24 cellular contexts compared by ENCODE assay signal in the genomic region with DNA sequence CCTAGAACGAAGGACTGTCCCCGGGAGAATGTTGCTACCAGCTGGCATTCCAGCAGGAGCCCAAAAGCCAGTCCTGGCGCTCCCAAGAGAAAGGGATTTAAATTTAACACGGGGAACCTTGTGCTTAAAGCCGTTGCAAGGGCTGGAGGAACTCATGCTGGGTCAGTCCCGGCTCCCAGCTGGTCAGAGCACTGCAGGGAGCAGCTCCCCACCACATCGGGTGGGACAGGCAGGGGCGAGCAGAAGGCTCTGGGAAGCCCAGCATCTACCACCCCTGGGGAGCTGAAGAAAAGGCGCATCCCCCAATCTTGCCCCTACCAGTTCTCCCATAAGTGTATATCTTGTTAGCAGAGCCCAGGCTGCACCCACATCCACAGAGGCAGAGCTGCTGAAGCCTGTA. TPM values are rescaled to one million over a fixed set of nuclear protein-coding genes. Genes with fewer than 3 reads are reported as not detected.
DNase-seq lines count a peak whose midpoint lies in the region; ATAC-seq, FAIRE-seq and TF ChIP-seq lines count a peak whose summit lies in the region.
"Had no signal": no experiment of that assay in that cellular context is flagged by ENCODE, and none has a peak within 500 bp of the region (broad histone marks: within the 10 kb centered on the region; RNA-seq: fewer than 3 reads in every experiment).

No MANE protein-coding gene starts in this region.

- no peak for TF ChIP-seq EP300 in K562 (IDR thresholded peaks at IDR 0.05; ENCODE audit: low read length)

- no peak for TF ChIP-seq RAD21 in K562 (CRISPR knock-in tag; conservative IDR thresholded peaks at IDR 0.05 in 1 of 2, IDR thresholded peaks at IDR 0.05 in 1 of 2)

- POLR2A ChIA-PET in K562 (lab: Yijun Ruan, JAX), result interaction anchor here (0.6 to 0.8 kb wide), 3 partner anchors 50 to 193 kb away, joined by 3 read pairs; no protein-coding TSS in a partner anchor

- 49% methylated on average over 9 of the region's 9 CpGs for WGBS in K562 (ENCODE audit: insufficient coverage, low coverage, missing lambda C conversion rate)

- H3K9me1 ChIP-seq in K562 (ENCODE audit: control insufficient read depth, insufficient read depth, low read length), result no peaks in the 10 kb centered on the region

- no peak for TF ChIP-seq POLR2A in K562 (conservative IDR thresholded peaks at IDR 0.05)

- no peaks in the 10 kb centered on the region for H3K36me3 Mint-ChIP-seq in neural progenitor cell
- H3K36me3 Mint-ChIP-seq in activated naive CD4-positive, alpha-beta T cell treated with anti-CD3 and anti-CD28 coated beads, Interleukin-2, amount 10 ng/mL, durations not matched to agents 7 days and 5 days, result no peaks in the 10 kb centered on the region
- H3K36me3 Mint-ChIP-seq: CD8-positive, alpha-beta memory T cell had no signal

- H3K27me3 ChIP-seq in K562 (ENCODE audit: control insufficient read depth in 2 of 2, insufficient read depth in 2 of 2, low read length in 2 of 2) (no peaks in the 10 kb centered on the region), neural progenitor cell (no peaks in the 10 kb centered on the region), upper lobe of right lung (no peaks in the 10 kb centered on the region)

- H3K36me3 ChIP-seq in K562 (ENCODE audit: control insufficient read depth, insufficient read depth, low read length) (no peaks in the 10 kb centered on the region), neural progenitor cell (no peaks in the 10 kb centered on the region), upper lobe of right lung (no peaks in the 10 kb centered on the region)

- peaks cover 8% of the 10 kb centered on the region for H3K27me3 Mint-ChIP-seq in neural progenitor cell (ENCODE audit: insufficient read depth, low read depth)
- H3K27me3 Mint-ChIP-seq in activated naive CD4-positive, alpha-beta T cell treated with anti-CD3 and anti-CD28 coated beads, Interleukin-2, amount 10 ng/mL, durations not matched to agents 7 days and 5 days, result peaks cover 28% of the 10 kb centered on the region
- H3K27me3 Mint-ChIP-seq: CD8-positive, alpha-beta memory T cell had no signal

- no peaks in the 10 kb centered on the region for H3K9me3 Mint-ChIP-seq in neural progenitor cell
- no peaks in the 10 kb centered on the region for H3K9me3 Mint-ChIP-seq in activated naive CD4-positive, alpha-beta T cell treated with anti-CD3 and anti-CD28 coated beads, Interleukin-2, amount 10 ng/mL, durations not matched to agents 7 days and 5 days
- H3K9me3 Mint-ChIP-seq: CD8-positive, alpha-beta memory T cell; HFFc6 had no signal

- H3K9ac ChIP-seq in K562 (ENCODE audit: insufficient read depth in 1 of 2, low read depth in 2 of 2, low read length in 2 of 2) (peak overlapping the region in 1 of 2 experiments; percentile 86; a peak in 1 of 4 replicates), neural progenitor cell (no peak overlapping the region)

- H2AFZ ChIP-seq in K562 (ENCODE audit: low read depth, low read length) (0 out of 2 replicates have a peak overlapping the region, but pooled peaks have one; percentile 15), neural progenitor cell (replicated peaks) (peak overlapping the region; percentile 57)

- no peak for FAIRE-seq in K562 (lab: Jason Lieb, UNC)
- FAIRE-seq: HepG2 had no signal

- no peak overlapping the region for H3K4me2 ChIP-seq in K562 (ENCODE audit: insufficient read depth, low read length)
- peak overlapping the region; percentile 4 for H3K4me2 ChIP-seq in neural progenitor cell

- H3K4me1 Mint-ChIP-seq in neural progenitor cell, result peaks cover 1% of the 10 kb centered on the region
- no peaks in the 10 kb centered on the region for H3K4me1 Mint-ChIP-seq in activated naive CD4-positive, alpha-beta T cell treated with anti-CD3 and anti-CD28 coated beads, Interleukin-2, amount 10 ng/mL, durations not matched to agents 7 days and 5 days
- H3K4me1 Mint-ChIP-seq: CD8-positive, alpha-beta memory T cell had no signal

- no peak overlapping the region for H3K27ac ChIP-seq in K562 (ENCODE audit: extremely low read depth, low read depth, low read length)
- no peak overlapping the region for H3K27ac ChIP-seq in neural progenitor cell
- H3K27ac ChIP-seq in upper lobe of right lung, result no peak overlapping the region
- H3K27ac ChIP-seq: 22Rv1, HL-60 had no signal

- no peak for ATAC-seq in K562
- no peak for ATAC-seq in upper lobe of right lung
- no peak for ATAC-seq in activated CD4-positive, CD25-positive, alpha-beta regulatory T cell treated with anti-CD3 and anti-CD28 coated beads, Interleukin-2, amount 50 U/mL, for 24 hours
- ATAC-seq: HepG2 had no signal

- intact Hi-C loops in K562 (cut with micrococcal nuclease), result no loop called here
- intact Hi-C loops in upper lobe of right lung (cut with DNase I), result no loop called here

- in situ Hi-C loops in K562 (cut with MboI), result no loop called here

- H3K4me3 ChIP-seq in K562, result no peak overlapping the region
- no peak overlapping the region for H3K4me3 ChIP-seq in neural progenitor cell
- H3K4me3 ChIP-seq in upper lobe of right lung, result no peak overlapping the region

- H3F3A ChIP-seq in neural progenitor cell (ENCODE audit: low read depth), result no peaks in the 10 kb centered on the region

- H3K9me3 ChIP-seq in K562 (replicated peaks; ENCODE audit: control insufficient read depth, insufficient read depth, low read depth, low read length) (no peaks in the 10 kb centered on the region), neural progenitor cell (ENCODE audit: low read depth) (no peaks in the 10 kb centered on the region), upper lobe of right lung (no peaks in the 10 kb centered on the region)

- TF ChIP-seq CTCF in K562 (IDR thresholded peaks at IDR 0.05 in 2 of 3, conservative IDR thresholded peaks at IDR 0.05 in 1 of 3; ENCODE audit: insufficient read depth in 2 of 3, low read depth in 1 of 3, low read length in 3 of 3) (no peak), neural progenitor cell (IDR thresholded peaks at IDR 0.05) (no peak), upper lobe of right lung (IDR thresholded peaks at IDR 0.05) (no peak)

- CTCF ChIA-PET in K562 (lab: Yijun Ruan, JAX; ENCODE audit: low intra/inter-chr PET ratio), result no interaction called here
- CTCF ChIA-PET in activated naive CD4-positive, alpha-beta T cell treated with anti-CD3 and anti-CD28 coated beads, Interleukin-2, amount 10 ng/mL, durations not matched to agents 7 days and 5 days (lab: Charles Lee), result interaction anchor here (0.6 to 1.4 kb wide), 2 partner anchors 10 to 214 kb away, joined by 3 to 4 read pairs; no protein-coding TSS in a partner anchor

- BruUV-seq in K562 (replicated peaks; lab: Mats Ljungman, UMichigan), result no TSS peak

- H3K27ac Mint-ChIP-seq in neural progenitor cell, result no peak overlapping the region
- no peak overlapping the region for H3K27ac Mint-ChIP-seq in activated naive CD4-positive, alpha-beta T cell treated with anti-CD3 and anti-CD28 coated beads, Interleukin-2, amount 10 ng/mL, durations not matched to agents 7 days and 5 days
- H3K27ac Mint-ChIP-seq: CD8-positive, alpha-beta memory T cell; HFFc6 had no signal

- DNase-seq in DMS 273 (lab: John Stamatoyannopoulos, UW; ENCODE audit: unreplicated experiment) (peak; percentile 15), DMS 273 treated with DMSO at 0.1 percent for 48 hours (lab: John Stamatoyannopoulos, UW) (no peak), K562 (ENCODE audit: extremely low read depth in 1 of 4, low spot score in 3 of 4) (no peak), neural progenitor cell (ENCODE audit: low spot score) (no peak), upper lobe of right lung (no peak), DMS79 (lab: John Stamatoyannopoulos, UW) (no peak)
- no peak for DNase-seq in activated naive CD4-positive, alpha-beta T cell treated with anti-CD3 and anti-CD28 coated beads, Interleukin-2, amount 10 ng/mL, durations not matched to agents 7 days and 5 days
- DNase-seq: ACHN; Calu3; CD8-positive, alpha-beta memory T cell; H7; HFFc6; KBM-7; NCI-H1092; NCI-H1436 treated with DMSO at 0.1 percent for 48 hours; NCI-H1930; NCI-H2227 treated with DMSO at 0.1 percent for 48 hours; NCI-H510A; NK-92 treated with Interleukin-12 subunit alpha and Interleukin-12 subunit beta, amount 100 ng/mL, for 24 hours had no signal

- H3K4me3 Mint-ChIP-seq in neural progenitor cell, result no peak overlapping the region
- no peak overlapping the region for H3K4me3 Mint-ChIP-seq in activated naive CD4-positive, alpha-beta T cell treated with anti-CD3 and anti-CD28 coated beads, Interleukin-2, amount 10 ng/mL, durations not matched to agents 7 days and 5 days
- H3K4me3 Mint-ChIP-seq: CD8-positive, alpha-beta memory T cell; HFFc6 had no signal

- H3K4me1 ChIP-seq in K562 (replicated peaks in 1 of 2; ENCODE audit: control insufficient read depth in 2 of 2, insufficient read depth in 2 of 2, low read length in 2 of 2) (peaks cover 14 to 36% of the 10 kb centered on the region in 2 experiments), neural progenitor cell (peaks cover 4% of the 10 kb centered on the region), upper lobe of right lung (no peaks in the 10 kb centered on the region)

- H3K79me2 ChIP-seq in K562 (ENCODE audit: control insufficient read depth, insufficient read depth, low read length) (no peaks in the 10 kb centered on the region), neural progenitor cell (ENCODE audit: low read depth) (no peaks in the 10 kb centered on the region)

- H4K20me1 ChIP-seq in K562 (replicated peaks; ENCODE audit: control insufficient read depth, insufficient read depth, low read length) (no peaks in the 10 kb centered on the region), neural progenitor cell (ENCODE audit: low read depth) (no peaks in the 10 kb centered on the region)

RNA-seq across cellular contexts. Expression of gene CFAP99, which starts 15.7 kb away (rescaled TPM):
- total RNA-seq in K562 (2011; cell fraction: chromatin; rRNA removed; ENCODE audit: low replicate concordance), result 0.37 TPM in 1 of 2 replicates, not detected in the other
- total RNA-seq in K562 (2011; cell fraction: nucleolus; rRNA removed), result 0.17 TPM in 1 of 2 replicates, not detected in the other
- 0.66 TPM in 1 of 2 replicates, not detected in the other for total RNA-seq in K562 (2011; cell fraction: nucleoplasm; rRNA removed)
- 0.12 TPM in 1 of 2 replicates, not detected in the other for total RNA-seq in K562 (2014; rRNA removed)
- not detected in 2 replicates for total RNA-seq in K562 (2014; rRNA removed; fragmentation: Illumina TruSeq; extraction: Trizol)
- total RNA-seq in K562 (2015; rRNA removed; fragmentation: Illumina TruSeq; extraction: Trizol), result not detected in 2 replicates
- 0.18 and 0.22 TPM in 2 replicates for total RNA-seq in K562 (2021)
- polyA plus RNA-seq in K562 (2011; rRNA removed), result 0.07 and 0.12 TPM in 2 replicates
- 0.07 and 0.12 TPM in 2 replicates for polyA plus RNA-seq in K562 (2011; cell fraction: cytosol; rRNA removed)
- polyA plus RNA-seq in K562 (2011; cell fraction: nucleus; rRNA removed), result 0.11 and 0.24 TPM in 2 replicates
- 0.23 and 0.32 TPM in 2 replicates for polyA plus RNA-seq in K562 (2012)
- 0.09 and 0.17 TPM in 2 replicates for polyA plus RNA-seq in K562 (2014; fragmentation: Illumina TruSeq; extraction: Trizol)
- not detected for polyA plus RNA-seq in K562 (2014; fragmentation: Nextera tagmentation; extraction: Ambion mirVana)
- polyA plus RNA-seq in K562 (2014; rRNA removed), result not detected in 2 replicates
- not detected in 2 replicates for polyA minus RNA-seq in K562 (2011; rRNA and poly(A)+ RNA removed)
- polyA minus RNA-seq in K562 (2011; cell fraction: cytosol; rRNA and poly(A)+ RNA removed), result not detected in 2 replicates
- not detected in 2 replicates for polyA minus RNA-seq in K562 (2011; cell fraction: nucleus; rRNA and poly(A)+ RNA removed)
- not detected in 2 replicates for total RNA-seq in neural progenitor cell (ENCODE audit: low replicate concordance)
- total RNA-seq in upper lobe of right lung, result not detected
- total RNA-seq: Calu3, H7, HepG2, HFFc6, HT-29 had no signal
- polyA plus RNA-seq: CD8-positive, alpha-beta memory T cell; HepG2 had no signal

RNA-seq across cellular contexts. Expression of gene ZFYVE28, which starts 16.0 kb away (rescaled TPM):
- total RNA-seq in K562 (2011; cell fraction: chromatin; rRNA removed; ENCODE audit: low replicate concordance), result 99.5 and 128 TPM in 2 replicates
- 69.4 and 77.0 TPM in 2 replicates for total RNA-seq in K562 (2011; cell fraction: nucleolus; rRNA removed)
- total RNA-seq in K562 (2011; cell fraction: nucleoplasm; rRNA removed), result 69.0 and 126 TPM in 2 replicates
- total RNA-seq in K562 (2014; rRNA removed) (11.9 and 15.6 TPM in 2 replicates), K562 (2014; rRNA removed; fragmentation: Illumina TruSeq; extraction: Trizol) (5.0 and 6.1 TPM in 2 replicates), K562 (2015; rRNA removed; fragmentation: Illumina TruSeq; extraction: Trizol) (10.7 and 11.0 TPM in 2 replicates), K562 (2021) (24.8 and 25.1 TPM in 2 replicates), neural progenitor cell (ENCODE audit: low replicate concordance) (0.39 and 0.93 TPM in 2 replicates), upper lobe of right lung (16.6 TPM)
- polyA plus RNA-seq in K562 (2011; rRNA removed) (8.2 and 13.7 TPM in 2 replicates), K562 (2014; fragmentation: Illumina TruSeq; extraction: Trizol) (8.9 and 10.3 TPM in 2 replicates), K562 (2014; fragmentation: Nextera tagmentation; extraction: Ambion mirVana) (1 to 10 TPM; 1.3 to 2.1 TPM), K562 (2014; rRNA removed) (16.2 and 20.0 TPM in 2 replicates)
- polyA plus RNA-seq in K562 (2011; cell fraction: cytosol; rRNA removed), result 10.1 and 10.3 TPM in 2 replicates
- polyA plus RNA-seq in K562 (2011; cell fraction: nucleus; rRNA removed), result 85.0 and 102 TPM in 2 replicates
- 15.0 and 16.5 TPM in 2 replicates for polyA plus RNA-seq in K562 (2012)
- polyA minus RNA-seq in K562 (2011; rRNA and poly(A)+ RNA removed), result 10.9 and 12.1 TPM in 2 replicates
- polyA minus RNA-seq in K562 (2011; cell fraction: cytosol; rRNA and poly(A)+ RNA removed), result 7.9 and 11.7 TPM in 2 replicates
- 20.1 and 25.1 TPM in 2 replicates for polyA minus RNA-seq in K562 (2011; cell fraction: nucleus; rRNA and poly(A)+ RNA removed)

RNA-seq across cellular contexts. Expression of gene RNF4, which starts 34.5 kb away (rescaled TPM):
- total RNA-seq in K562 (2011; cell fraction: chromatin; rRNA removed; ENCODE audit: low replicate concordance), result 223 and 256 TPM in 2 replicates
- total RNA-seq in K562 (2011; cell fraction: nucleolus; rRNA removed), result 134 and 146 TPM in 2 replicates
- total RNA-seq in K562 (2011; cell fraction: nucleoplasm; rRNA removed), result 170 and 171 TPM in 2 replicates
- total RNA-seq in K562 (2014; rRNA removed) (32.1 and 35.5 TPM in 2 replicates), K562 (2014; rRNA removed; fragmentation: Illumina TruSeq; extraction: Trizol) (38.0 and 40.9 TPM in 2 replicates), K562 (2015; rRNA removed; fragmentation: Illumina TruSeq; extraction: Trizol) (46.0 and 47.1 TPM in 2 replicates), K562 (2021) (43.5 and 49.1 TPM in 2 replicates), neural progenitor cell (ENCODE audit: low replicate concordance) (73.8 and 96.4 TPM in 2 replicates), upper lobe of right lung (41.0 TPM)
- polyA plus RNA-seq in K562 (2011; rRNA removed) (51.5 and 54.7 TPM in 2 replicates), K562 (2014; fragmentation: Illumina TruSeq; extraction: Trizol) (40.4 and 44.8 TPM in 2 replicates), K562 (2014; fragmentation: Nextera tagmentation; extraction: Ambion mirVana) (10 to 100 TPM; 19.2 to 59.3 TPM), K562 (2014; rRNA removed) (32.6 and 35.2 TPM in 2 replicates)
- 44.6 and 45.9 TPM in 2 replicates for polyA plus RNA-seq in K562 (2011; cell fraction: cytosol; rRNA removed)
- polyA plus RNA-seq in K562 (2011; cell fraction: nucleus; rRNA removed), result 74.6 and 75.8 TPM in 2 replicates
- polyA plus RNA-seq in K562 (2012), result 34.3 and 38.0 TPM in 2 replicates
- polyA minus RNA-seq in K562 (2011; rRNA and poly(A)+ RNA removed), result 56.5 and 61.8 TPM in 2 replicates
- 35.3 and 43.3 TPM in 2 replicates for polyA minus RNA-seq in K562 (2011; cell fraction: cytosol; rRNA and poly(A)+ RNA removed)
- polyA minus RNA-seq in K562 (2011; cell fraction: nucleus; rRNA and poly(A)+ RNA removed), result 68.3 and 94.6 TPM in 2 replicates
